Comparison of ENCODE assay signal across 14 cellular contexts in the genomic region with DNA sequence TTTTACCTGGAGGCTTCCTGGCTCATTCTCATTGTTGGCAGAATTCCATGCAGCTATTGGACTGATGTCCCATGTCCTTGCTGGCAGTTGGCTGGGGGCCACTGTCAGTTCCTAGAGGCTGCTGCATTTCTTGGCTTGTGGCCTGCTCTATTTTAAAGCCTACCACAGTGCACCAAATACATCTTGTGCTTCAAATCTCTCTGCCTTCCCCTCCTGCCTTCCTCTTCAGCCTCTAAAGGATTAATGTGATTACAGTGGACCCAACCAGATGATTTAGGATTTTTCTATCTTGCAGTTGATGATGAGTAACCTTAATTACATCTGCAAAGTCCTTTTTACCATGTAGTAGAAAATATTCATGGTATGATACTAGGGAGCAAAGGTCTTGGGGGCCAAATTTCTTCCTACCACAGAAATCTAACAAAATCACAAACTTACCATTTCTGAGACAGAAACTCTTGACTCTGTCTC.
DNase-seq lines count a peak whose midpoint lies in the region; TF ChIP-seq lines count a peak whose summit lies in the region.
"Had no signal": no experiment of that assay in that cellular context is flagged by ENCODE, and none has a peak within 500 bp of the region (broad histone marks: within the 10 kb centered on the region; RNA-seq: fewer than 3 reads in every experiment).

No MANE protein-coding gene starts in this region.

- intact Hi-C loops in mammary epithelial cell (cut with micrococcal nuclease), result no loop called here

- H3K27me3 ChIP-seq in mammary epithelial cell (ENCODE audit: insufficient read depth, low read length) (no peaks in the 10 kb centered on the region), neutrophil (no peaks in the 10 kb centered on the region)
- no peaks in the 10 kb centered on the region for H3K27me3 ChIP-seq in effector memory CD4-positive, alpha-beta T cell (replicated peaks; ENCODE audit: control insufficient read depth, insufficient read depth, low read length, poor library complexity, severe bottlenecking)

- H3K9me3 ChIP-seq in mammary epithelial cell (replicated peaks; ENCODE audit: insufficient read depth, low read length) (no peaks in the 10 kb centered on the region), neutrophil (no peaks in the 10 kb centered on the region)
- H3K9me3 ChIP-seq in effector memory CD4-positive, alpha-beta T cell (ENCODE audit: control insufficient read depth, low read length), result no peaks in the 10 kb centered on the region
- H3K9me3 ChIP-seq: psoas muscle had no signal

- H3K4me2 ChIP-seq in mammary epithelial cell (ENCODE audit: insufficient read depth, low read depth, low read length), result no peak overlapping the region
- H3K4me2 ChIP-seq: PC-9 had no signal

- dilution Hi-C loops in mammary epithelial cell (cut with HindIII; ENCODE audit: low sequenced_read_pairs), result no loop called here

- no peaks in the 10 kb centered on the region for H4K20me1 ChIP-seq in mammary epithelial cell (ENCODE audit: insufficient read depth, low read length)

- no peak overlapping the region for H3K9ac ChIP-seq in mammary epithelial cell (ENCODE audit: insufficient read depth, low read length)

- in situ Hi-C loops in mammary epithelial cell (cut with MboI; ENCODE audit: low sequenced_read_pairs in 2 of 2), result no loop called here

- H3K27ac ChIP-seq in mammary epithelial cell (ENCODE audit: insufficient read depth, low read depth, low read length) (peak overlapping the region; percentile 26), neutrophil (peak overlapping the region; percentile 100)
- H3K27ac ChIP-seq in effector memory CD4-positive, alpha-beta T cell (ENCODE audit: insufficient read depth, low read length, poor library complexity, severe bottlenecking), result no peak overlapping the region
- H3K27ac ChIP-seq: psoas muscle had no signal

- H3K36me3 ChIP-seq in mammary epithelial cell (ENCODE audit: insufficient read depth, low read length) (no peaks in the 10 kb centered on the region), neutrophil (no peaks in the 10 kb centered on the region)
- H3K36me3 ChIP-seq in effector memory CD4-positive, alpha-beta T cell (ENCODE audit: control insufficient read depth, insufficient read depth, low read length), result peaks cover 5% of the 10 kb centered on the region

- DNase-seq in EL (peak; percentile 89), NCI-H2029 (lab: John Stamatoyannopoulos, UW) (peak; percentile 97), mammary epithelial cell (no peak), superior temporal gyrus (ENCODE audit: extremely low spot score) (no peak), middle frontal gyrus (ENCODE audit: extremely low spot score, low spot score) (no peak), NCI-H1436 treated with DMSO at 0.1 percent for 48 hours (lab: John Stamatoyannopoulos, UW) (no peak)
- no peak for DNase-seq in effector memory CD4-positive, alpha-beta T cell
- DNase-seq: activated naive CD8-positive, alpha-beta T cell treated with anti-CD3 and anti-CD28 coated beads, Interleukin-2, amount 50 U/mL, for 24 hours; effector CD8-positive, alpha-beta T cell; NCI-H1417; PC-9; psoas muscle had no signal

- no peaks in the 10 kb centered on the region for H3K79me2 ChIP-seq in mammary epithelial cell (ENCODE audit: insufficient read depth, low read length)

- H3K4me3 ChIP-seq in mammary epithelial cell (replicated peaks in 1 of 3; ENCODE audit: insufficient read depth in 1 of 3, low read depth in 2 of 3, low read length in 3 of 3), result no peak overlapping the region
- peak overlapping the region; percentile 6 to 9 for H3K4me3 ChIP-seq in neutrophil (ENCODE audit: low read depth in 1 of 2, low read length in 1 of 2)
- no peak overlapping the region for H3K4me3 ChIP-seq in effector memory CD4-positive, alpha-beta T cell (ENCODE audit: insufficient read depth, low read depth, low read length, poor library complexity, severe bottlenecking)
- H3K4me3 ChIP-seq: lung, PC-9, psoas muscle had no signal

- CTCF ChIA-PET in mammary epithelial cell (lab: Charles Lee; ENCODE audit: low non-redundant PET), result no interaction called here

- no TSS peak for BruUV-seq in mammary epithelial cell (replicated peaks; lab: Mats Ljungman, UMichigan)

- TF ChIP-seq CTCF in mammary epithelial cell (conservative IDR thresholded peaks at IDR 0.05 in 1 of 2, IDR thresholded peaks at IDR 0.05 in 1 of 2; ENCODE audit: extremely low read depth in 1 of 2, insufficient read depth in 1 of 2, low read depth in 1 of 2, low read length in 2 of 2) (no peak), neutrophil (IDR thresholded peaks at IDR 0.05) (no peak)

- H3K4me1 ChIP-seq in mammary epithelial cell (ENCODE audit: insufficient read depth, low read length) (no peaks in the 10 kb centered on the region), neutrophil (ENCODE audit: control insufficient read depth in 1 of 2, insufficient read depth in 1 of 2, low read depth in 1 of 2, low read length in 1 of 2) (peaks cover 61 to 82% of the 10 kb centered on the region in 2 experiments)
- no peaks in the 10 kb centered on the region for H3K4me1 ChIP-seq in effector memory CD4-positive, alpha-beta T cell (ENCODE audit: control insufficient read depth, insufficient read depth, low read length, poor library complexity, severe bottlenecking)

- H2AFZ ChIP-seq in mammary epithelial cell (ENCODE audit: low read depth, low read length), result no peak overlapping the region

Comparison
In these comparisons a context has a peak if more than half of its experiments do, and no peak if none do; other contexts are left out.
1. DNase-seq: peak in EL (single experiment) and NCI-H2029 (single experiment); none in mammary epithelial cell (single experiment), superior temporal gyrus (single experiment), effector memory CD4-positive, alpha-beta T cell (0 of 3), middle frontal gyrus (single experiment) and NCI-H1436 treated with DMSO at 0.1 percent for 48 hours (single experiment).
2. H3K4me3 ChIP-seq: peak in neutrophil (2 of 2); none in mammary epithelial cell (0 of 3) and effector memory CD4-positive, alpha-beta T cell (single experiment).